In genomic region chr22:22111983-22112382, GRCh38 we compare ENCODE assay signal across 15 cellular contexts.
A peak's percentile ranks its signal among the peaks of the same experiment; 100 is the strongest.
DNase-seq lines count a peak whose midpoint lies in the region; ATAC-seq, FAIRE-seq and TF ChIP-seq lines count a peak whose summit lies in the region.
"Had no signal": no experiment of that assay in that cellular context is flagged by ENCODE, and none has a peak within 500 bp of the region (broad histone marks: within the 10 kb centered on the region; RNA-seq: fewer than 3 reads in every experiment).

No MANE protein-coding gene starts in this region.

- H3K36me3 Mint-ChIP-seq in MCF 10A (ENCODE audit: insufficient read depth, unreplicated experiment) = peaks cover 5% of the 10 kb centered on the region
- no peaks in the 10 kb centered on the region for H3K36me3 Mint-ChIP-seq in central memory CD8-positive, alpha-beta T cell (ENCODE audit: insufficient read depth)
- H3K36me3 Mint-ChIP-seq: T-cell had no signal

- H3K4me1 ChIP-seq in breast epithelium (no peaks in the 10 kb centered on the region), OCI-LY7 (ENCODE audit: insufficient read depth, low read length, poor library complexity, severe bottlenecking) (peaks cover 34% of the 10 kb centered on the region), A673 (ENCODE audit: insufficient read depth, low read length, poor library complexity, severe bottlenecking) (no peaks in the 10 kb centered on the region)

- no peak for TF ChIP-seq POLR2A in breast epithelium (IDR thresholded peaks at IDR 0.05)

- no peaks in the 10 kb centered on the region for H3K79me2 ChIP-seq in OCI-LY7 (ENCODE audit: insufficient read depth, low read depth, low read length)

- H3K27ac ChIP-seq in breast epithelium = no peak overlapping the region
- peak overlapping the region; percentile 64 for H3K27ac ChIP-seq in OCI-LY7 (ENCODE audit: low read depth, low read length, poor library complexity, severe bottlenecking)
- H3K27ac ChIP-seq in A673 (ENCODE audit: low read depth, low read length, poor library complexity, severe bottlenecking) = no peak overlapping the region

- intact Hi-C loops in MCF 10A (cut with micrococcal nuclease) = loop anchor here (2.0 to 10.0 kb wide), 5 partner anchors 37 to 127 kb away; partner anchors contain the start of gene TOP3B
- intact Hi-C loops in breast epithelium (cut with DNase I; ENCODE audit: low total_unique reads) = no loop called here
- intact Hi-C loops in OCI-LY7 (cut with micrococcal nuclease; ENCODE audit: unreplicated experiment) = loop anchor here (1.0 to 5.0 kb wide), 6 partner anchors 44 to 187 kb away; no protein-coding TSS in a partner anchor
- intact Hi-C loops in A673 (cut with micrococcal nuclease; ENCODE audit: unreplicated experiment) = no loop called here

- no peak for DNase-seq in MCF 10A (ENCODE audit: unreplicated experiment)
- no peak for DNase-seq in breast epithelium (ENCODE audit: low spot score in 2 of 2)
- DNase-seq in OCI-LY7 (ENCODE audit: low spot score) = no peak
- no peak for DNase-seq in central memory CD8-positive, alpha-beta T cell (ENCODE audit: low spot score in 2 of 2)
- no peak for DNase-seq in A673 (ENCODE audit: low spot score)
- no peak for DNase-seq in NCI-H2227 treated with DMSO at 0.1 percent for 48 hours (lab: John Stamatoyannopoulos, UW)
- no peak for DNase-seq in HTR-8/SVneo (ENCODE audit: insufficient read length, low spot score)
- DNase-seq: COR-L47, NCI-H187, NCI-H345, Right ventricle myocardium superior, SK-N-SH, T-cell had no signal

- no peaks in the 10 kb centered on the region for H3K27me3 Mint-ChIP-seq in MCF 10A (ENCODE audit: insufficient read depth, unreplicated experiment)
- no peaks in the 10 kb centered on the region for H3K27me3 Mint-ChIP-seq in central memory CD8-positive, alpha-beta T cell
- H3K27me3 Mint-ChIP-seq: T-cell had no signal

- H3K27me3 ChIP-seq in breast epithelium (no peaks in the 10 kb centered on the region), A673 (replicated peaks; ENCODE audit: insufficient read depth, low read depth, low read length, poor library complexity) (no peaks in the 10 kb centered on the region)

- POLR2A ChIA-PET in MCF 10A (lab: Yijun Ruan, JAX) (interaction anchor here (1.4 to 2.5 kb wide), 5 partner anchors 24 to 130 kb away, joined by 4 to 9 read pairs (median 8); partner anchors contain the start of gene TOP3B), OCI-LY7 (lab: Charles Lee) (interaction anchor here (1.4 to 2.5 kb wide), 5 partner anchors 12 to 93 kb away, joined by 4 to 17 read pairs (median 5); no protein-coding TSS in a partner anchor), A673 (lab: Charles Lee; ENCODE audit: low non-redundant PET) (no interaction called here)

- BruUV-seq in MCF 10A (replicated peaks; lab: Mats Ljungman, UMichigan) (no TSS peak), OCI-LY7 (replicated peaks; lab: Mats Ljungman, UMichigan) (no TSS peak), A673 (replicated peaks; lab: Mats Ljungman, UMichigan) (no TSS peak)

- peaks cover 13% of the 10 kb centered on the region for H3K4me1 Mint-ChIP-seq in MCF 10A (ENCODE audit: insufficient read depth, unreplicated experiment)
- H3K4me1 Mint-ChIP-seq in central memory CD8-positive, alpha-beta T cell = peaks cover 14% of the 10 kb centered on the region

- no peak for ATAC-seq in central memory CD8-positive, alpha-beta T cell (replicated peaks; ENCODE audit: extremely low read depth, poor library complexity, severe bottlenecking)
- ATAC-seq in HG03159 (IDR thresholded peaks at IDR 0.05; ENCODE audit: unreplicated experiment) = no peak

- H3K4me3 Mint-ChIP-seq in MCF 10A (ENCODE audit: unreplicated experiment) = no peak overlapping the region
- H3K4me3 Mint-ChIP-seq in central memory CD8-positive, alpha-beta T cell = no peak overlapping the region

- H3K9me3 Mint-ChIP-seq in MCF 10A (ENCODE audit: unreplicated experiment) = no peaks in the 10 kb centered on the region
- H3K9me3 Mint-ChIP-seq in central memory CD8-positive, alpha-beta T cell = no peaks in the 10 kb centered on the region
- H3K9me3 Mint-ChIP-seq: T-cell had no signal

- peak overlapping the region; percentile 79 for H3K27ac Mint-ChIP-seq in MCF 10A (ENCODE audit: low read depth, unreplicated experiment)
- peak overlapping the region; percentile 0 for H3K27ac Mint-ChIP-seq in central memory CD8-positive, alpha-beta T cell (ENCODE audit: low read depth)

- no peak for FAIRE-seq in HTR-8/SVneo (lab: Jason Lieb, UNC)
- FAIRE-seq: A204.1 had no signal

- TF ChIP-seq CTCF in MCF 10A (IDR thresholded peaks at IDR 0.05; ENCODE audit: unreplicated experiment) = no peak
- no peak for TF ChIP-seq CTCF in breast epithelium (IDR thresholded peaks at IDR 0.05)
- no peak for TF ChIP-seq CTCF in OCI-LY7 (conservative IDR thresholded peaks at IDR 0.05; ENCODE audit: low read length)
- TF ChIP-seq CTCF in A673 (conservative IDR thresholded peaks at IDR 0.05; ENCODE audit: low read depth, low read length) = no peak

- CTCF ChIA-PET in MCF 10A (lab: Yijun Ruan, JAX) (interaction anchor here (0.6 to 2.5 kb wide), 4 partner anchors 24 to 179 kb away, joined by 3 to 14 read pairs (median 8); partner anchors contain the start of gene TOP3B), OCI-LY7 (lab: Charles Lee; ENCODE audit: unreplicated experiment) (no interaction called here), A673 (lab: Charles Lee) (no interaction called here)

- H4K20me1 ChIP-seq in OCI-LY7 (ENCODE audit: insufficient read depth, low read length) = no peaks in the 10 kb centered on the region

- H3K36me3 ChIP-seq in breast epithelium (no peaks in the 10 kb centered on the region), OCI-LY7 (ENCODE audit: insufficient read depth, low read length) (no peaks in the 10 kb centered on the region), A673 (ENCODE audit: insufficient read depth, low read length, poor library complexity, severe bottlenecking) (no peaks in the 10 kb centered on the region)

- no peak overlapping the region for H3K4me3 ChIP-seq in breast epithelium
- H3K4me3 ChIP-seq in OCI-LY7 (ENCODE audit: low read depth, low read length, poor library complexity, severe bottlenecking) = no peak overlapping the region
- no peak overlapping the region for H3K4me3 ChIP-seq in A673 (ENCODE audit: low read depth, low read length, poor library complexity, severe bottlenecking)

- peak overlapping the region; percentile 80; the same call in 1 of the 2 replicates for H2AFZ ChIP-seq in OCI-LY7 (ENCODE audit: low read length)

- H3K9me3 ChIP-seq in breast epithelium (no peaks in the 10 kb centered on the region), OCI-LY7 (ENCODE audit: low read length) (no peaks in the 10 kb centered on the region), A673 (ENCODE audit: low read depth, low read length, poor library complexity, severe bottlenecking) (no peaks in the 10 kb centered on the region)
- H3K9me3 ChIP-seq: SK-N-SH had no signal

- H3K4me2 ChIP-seq in OCI-LY7 (ENCODE audit: low read length) = peak overlapping the region; percentile 69
- H3K4me2 ChIP-seq: SK-N-SH had no signal

- no peaks in the 10 kb centered on the region for H3K9me2 ChIP-seq in OCI-LY7 (ENCODE audit: insufficient read depth, low read length)
- H3K9me2 ChIP-seq: SK-N-SH had no signal

Comparison
In these comparisons a context has a peak if more than half of its experiments do, and no peak if none do; other contexts are left out.
1. intact Hi-C loops: an anchor here in MCF 10A (2.0 to 10.0 kb wide) and OCI-LY7 (1.0 to 5.0 kb wide); none called in breast epithelium and A673.